Comparison of ENCODE assay signal across 1 cellular context in the genomic region with DNA sequence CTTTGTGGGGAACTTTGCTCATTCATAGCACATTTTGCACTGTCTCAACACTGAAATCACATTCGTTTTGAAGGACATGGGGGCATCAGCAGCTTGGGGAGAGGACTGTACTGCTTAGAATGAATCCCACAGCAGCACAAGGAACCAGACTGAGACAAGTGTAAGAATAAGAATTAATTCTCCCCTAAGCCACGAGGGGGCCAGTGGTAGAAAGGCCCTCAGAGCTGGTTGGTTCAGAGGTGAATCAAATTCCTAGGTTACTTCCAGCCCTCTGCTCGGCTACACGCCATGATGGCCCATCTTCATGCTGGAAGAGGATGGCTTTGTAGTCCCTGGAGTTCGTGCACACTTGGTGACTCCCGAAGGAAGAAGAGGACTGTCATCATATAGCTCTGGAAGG.
TF ChIP-seq lines count a peak whose summit lies in the region.

No MANE protein-coding gene starts in this region.

TF ChIP-seq in H1, 55 proteins besides CTCF, POLR2A, EP300 and RAD21 (continued from another document):
- TF ChIP-seq, protein P1, sequence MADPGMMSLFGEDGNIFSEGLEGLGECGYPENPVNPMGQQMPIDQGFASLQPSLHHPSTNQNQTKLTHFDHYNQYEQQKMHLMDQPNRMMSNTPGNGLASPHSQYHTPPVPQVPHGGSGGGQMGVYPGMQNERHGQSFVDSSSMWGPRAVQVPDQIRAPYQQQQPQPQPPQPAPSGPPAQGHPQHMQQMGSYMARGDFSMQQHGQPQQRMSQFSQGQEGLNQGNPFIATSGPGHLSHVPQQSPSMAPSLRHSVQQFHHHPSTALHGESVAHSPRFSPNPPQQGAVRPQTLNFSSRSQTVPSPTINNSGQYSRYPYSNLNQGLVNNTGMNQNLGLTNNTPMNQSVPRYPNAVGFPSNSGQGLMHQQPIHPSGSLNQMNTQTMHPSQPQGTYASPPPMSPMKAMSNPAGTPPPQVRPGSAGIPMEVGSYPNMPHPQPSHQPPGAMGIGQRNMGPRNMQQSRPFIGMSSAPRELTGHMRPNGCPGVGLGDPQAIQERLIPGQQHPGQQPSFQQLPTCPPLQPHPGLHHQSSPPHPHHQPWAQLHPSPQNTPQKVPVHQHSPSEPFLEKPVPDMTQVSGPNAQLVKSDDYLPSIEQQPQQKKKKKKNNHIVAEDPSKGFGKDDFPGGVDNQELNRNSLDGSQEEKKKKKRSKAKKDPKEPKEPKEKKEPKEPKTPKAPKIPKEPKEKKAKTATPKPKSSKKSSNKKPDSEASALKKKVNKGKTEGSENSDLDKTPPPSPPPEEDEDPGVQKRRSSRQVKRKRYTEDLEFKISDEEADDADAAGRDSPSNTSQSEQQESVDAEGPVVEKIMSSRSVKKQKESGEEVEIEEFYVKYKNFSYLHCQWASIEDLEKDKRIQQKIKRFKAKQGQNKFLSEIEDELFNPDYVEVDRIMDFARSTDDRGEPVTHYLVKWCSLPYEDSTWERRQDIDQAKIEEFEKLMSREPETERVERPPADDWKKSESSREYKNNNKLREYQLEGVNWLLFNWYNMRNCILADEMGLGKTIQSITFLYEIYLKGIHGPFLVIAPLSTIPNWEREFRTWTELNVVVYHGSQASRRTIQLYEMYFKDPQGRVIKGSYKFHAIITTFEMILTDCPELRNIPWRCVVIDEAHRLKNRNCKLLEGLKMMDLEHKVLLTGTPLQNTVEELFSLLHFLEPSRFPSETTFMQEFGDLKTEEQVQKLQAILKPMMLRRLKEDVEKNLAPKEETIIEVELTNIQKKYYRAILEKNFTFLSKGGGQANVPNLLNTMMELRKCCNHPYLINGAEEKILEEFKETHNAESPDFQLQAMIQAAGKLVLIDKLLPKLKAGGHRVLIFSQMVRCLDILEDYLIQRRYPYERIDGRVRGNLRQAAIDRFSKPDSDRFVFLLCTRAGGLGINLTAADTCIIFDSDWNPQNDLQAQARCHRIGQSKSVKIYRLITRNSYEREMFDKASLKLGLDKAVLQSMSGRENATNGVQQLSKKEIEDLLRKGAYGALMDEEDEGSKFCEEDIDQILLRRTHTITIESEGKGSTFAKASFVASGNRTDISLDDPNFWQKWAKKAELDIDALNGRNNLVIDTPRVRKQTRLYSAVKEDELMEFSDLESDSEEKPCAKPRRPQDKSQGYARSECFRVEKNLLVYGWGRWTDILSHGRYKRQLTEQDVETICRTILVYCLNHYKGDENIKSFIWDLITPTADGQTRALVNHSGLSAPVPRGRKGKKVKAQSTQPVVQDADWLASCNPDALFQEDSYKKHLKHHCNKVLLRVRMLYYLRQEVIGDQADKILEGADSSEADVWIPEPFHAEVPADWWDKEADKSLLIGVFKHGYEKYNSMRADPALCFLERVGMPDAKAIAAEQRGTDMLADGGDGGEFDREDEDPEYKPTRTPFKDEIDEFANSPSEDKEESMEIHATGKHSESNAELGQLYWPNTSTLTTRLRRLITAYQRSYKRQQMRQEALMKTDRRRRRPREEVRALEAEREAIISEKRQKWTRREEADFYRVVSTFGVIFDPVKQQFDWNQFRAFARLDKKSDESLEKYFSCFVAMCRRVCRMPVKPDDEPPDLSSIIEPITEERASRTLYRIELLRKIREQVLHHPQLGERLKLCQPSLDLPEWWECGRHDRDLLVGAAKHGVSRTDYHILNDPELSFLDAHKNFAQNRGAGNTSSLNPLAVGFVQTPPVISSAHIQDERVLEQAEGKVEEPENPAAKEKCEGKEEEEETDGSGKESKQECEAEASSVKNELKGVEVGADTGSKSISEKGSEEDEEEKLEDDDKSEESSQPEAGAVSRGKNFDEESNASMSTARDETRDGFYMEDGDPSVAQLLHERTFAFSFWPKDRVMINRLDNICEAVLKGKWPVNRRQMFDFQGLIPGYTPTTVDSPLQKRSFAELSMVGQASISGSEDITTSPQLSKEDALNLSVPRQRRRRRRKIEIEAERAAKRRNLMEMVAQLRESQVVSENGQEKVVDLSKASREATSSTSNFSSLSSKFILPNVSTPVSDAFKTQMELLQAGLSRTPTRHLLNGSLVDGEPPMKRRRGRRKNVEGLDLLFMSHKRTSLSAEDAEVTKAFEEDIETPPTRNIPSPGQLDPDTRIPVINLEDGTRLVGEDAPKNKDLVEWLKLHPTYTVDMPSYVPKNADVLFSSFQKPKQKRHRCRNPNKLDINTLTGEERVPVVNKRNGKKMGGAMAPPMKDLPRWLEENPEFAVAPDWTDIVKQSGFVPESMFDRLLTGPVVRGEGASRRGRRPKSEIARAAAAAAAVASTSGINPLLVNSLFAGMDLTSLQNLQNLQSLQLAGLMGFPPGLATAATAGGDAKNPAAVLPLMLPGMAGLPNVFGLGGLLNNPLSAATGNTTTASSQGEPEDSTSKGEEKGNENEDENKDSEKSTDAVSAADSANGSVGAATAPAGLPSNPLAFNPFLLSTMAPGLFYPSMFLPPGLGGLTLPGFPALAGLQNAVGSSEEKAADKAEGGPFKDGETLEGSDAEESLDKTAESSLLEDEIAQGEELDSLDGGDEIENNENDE (IDR thresholded peaks at IDR 0.05; ENCODE audit: insufficient replicate concordance, low read length) = no peak
- no peak for TF ChIP-seq HDAC6 (IDR thresholded peaks at IDR 0.05; ENCODE audit: low read depth, low read length)
- TF ChIP-seq POLR2AphosphoS5 (IDR thresholded peaks at IDR 0.05; ENCODE audit: low read depth, low read length) = no peak
- no peak for TF ChIP-seq TCF12 (IDR thresholded peaks at IDR 0.05; ENCODE audit: low read depth, low read length)
- TF ChIP-seq, protein P2, sequence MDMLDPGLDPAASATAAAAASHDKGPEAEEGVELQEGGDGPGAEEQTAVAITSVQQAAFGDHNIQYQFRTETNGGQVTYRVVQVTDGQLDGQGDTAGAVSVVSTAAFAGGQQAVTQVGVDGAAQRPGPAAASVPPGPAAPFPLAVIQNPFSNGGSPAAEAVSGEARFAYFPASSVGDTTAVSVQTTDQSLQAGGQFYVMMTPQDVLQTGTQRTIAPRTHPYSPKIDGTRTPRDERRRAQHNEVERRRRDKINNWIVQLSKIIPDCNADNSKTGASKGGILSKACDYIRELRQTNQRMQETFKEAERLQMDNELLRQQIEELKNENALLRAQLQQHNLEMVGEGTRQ (IDR thresholded peaks at IDR 0.05; ENCODE audit: low read length) = no peak
- no peak for TF ChIP-seq NRF1 (IDR thresholded peaks at IDR 0.05; ENCODE audit: low read depth, low read length)
- TF ChIP-seq CREB1 (IDR thresholded peaks at IDR 0.05) = no peak
- TF ChIP-seq NANOG (IDR thresholded peaks at IDR 0.05; ENCODE audit: insufficient read depth, low read depth, low read length, poor library complexity, severe bottlenecking) = no peak
- no peak for TF ChIP-seq GABPA (IDR thresholded peaks at IDR 0.05; ENCODE audit: borderline replicate concordance, insufficient read depth, low read length)
- no peak for TF ChIP-seq BCL11A (IDR thresholded peaks at IDR 0.05; ENCODE audit: low read depth in 2 of 2, low read length in 2 of 2)
TF ChIP-seq in H1: peak in this region for 0.
